ENCODE assay signal across 8 cellular contexts in the genomic region with DNA sequence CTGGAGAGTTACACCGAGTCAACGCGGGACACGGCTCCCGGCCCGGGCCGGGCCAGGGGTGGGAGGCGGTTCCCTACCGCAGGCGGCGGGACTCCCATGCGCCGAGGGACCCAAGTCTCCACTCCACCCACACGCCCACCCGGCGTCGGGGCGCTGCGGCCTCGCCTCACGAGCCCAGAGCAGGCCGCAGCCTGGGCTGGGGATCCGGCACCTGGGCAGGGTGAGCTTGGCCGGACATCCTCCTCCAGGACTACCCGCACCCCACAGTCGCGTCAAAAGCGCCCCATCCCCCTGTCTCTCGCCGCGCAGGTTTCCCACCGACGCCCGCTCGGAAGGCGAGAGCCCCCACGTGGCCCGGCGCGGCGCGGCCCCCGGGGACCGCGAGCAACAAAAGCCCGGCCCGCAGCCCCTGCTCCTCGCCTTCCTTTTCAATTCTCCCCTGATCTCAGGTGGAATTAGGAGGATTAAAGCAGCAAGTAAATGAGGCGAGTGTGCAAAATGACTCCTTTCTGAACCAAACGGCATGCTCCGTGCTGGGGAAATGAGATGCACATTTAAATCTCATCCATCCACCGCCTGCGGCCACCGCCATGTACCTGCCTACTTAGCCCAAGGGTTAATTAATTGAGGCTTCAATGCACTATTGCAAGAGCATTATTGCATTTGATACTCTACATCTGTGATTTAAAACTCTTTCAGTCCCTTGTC.
DNase-seq lines count a peak whose midpoint lies in the region; ATAC-seq and TF ChIP-seq lines count a peak whose summit lies in the region.

No MANE protein-coding gene starts in this region.

- peak overlapping the region; percentile 46 for H3K4me3 ChIP-seq in AG04449 (ENCODE audit: low read depth, low read length)

- H3K9me3 Mint-ChIP-seq in chondrocyte (ENCODE audit: low read depth) = peaks cover 4% of the 10 kb centered on the region

- no peaks in the 10 kb centered on the region for H3K36me3 Mint-ChIP-seq in chondrocyte (ENCODE audit: low read depth)

- DNase-seq in AG04449 (ENCODE audit: low read depth, low spot score) (no peak), NCI-H69 (lab: John Stamatoyannopoulos, UW) (peak; percentile 87), chondrocyte (ENCODE audit: low spot score) (no peak), midbrain (lab: John Stamatoyannopoulos, UW) (peak; percentile 25), T1000 (lab: John Stamatoyannopoulos, UW) (no peak)
- no peak for DNase-seq in effector CD8-positive, alpha-beta T cell (lab: John Stamatoyannopoulos, UW)

- H3K27ac Mint-ChIP-seq in chondrocyte (ENCODE audit: unreplicated experiment) = no peak overlapping the region

- H3K4me1 Mint-ChIP-seq in chondrocyte (ENCODE audit: low read depth) = peaks cover 10% of the 10 kb centered on the region

- H3K27me3 Mint-ChIP-seq in chondrocyte (ENCODE audit: low read depth) = peaks cover 33% of the 10 kb centered on the region

- peak overlapping the region; percentile 53 for H3K4me3 Mint-ChIP-seq in chondrocyte (ENCODE audit: unreplicated experiment)

- CTCF ChIA-PET in AG04449 (lab: Yijun Ruan, JAX) = interaction anchor here (0.8 to 1.2 kb wide), 2 partner anchors 8 to 11 kb away, joined by 3 to 4 read pairs; no protein-coding TSS in a partner anchor

- POLR2A ChIA-PET in AG04449 (lab: Yijun Ruan, JAX) = no interaction called here

- TF ChIP-seq CTCF in AG04449 (IDR thresholded peaks at IDR 0.05; ENCODE audit: insufficient read depth, low read length, missing control alignments) (peak; percentile 23), chondrocyte (IDR thresholded peaks at IDR 0.05) (peak; percentile 50)

- peak; percentile 79 for ATAC-seq in GM18868 (IDR thresholded peaks at IDR 0.05; ENCODE audit: unreplicated experiment)
- ATAC-seq in HG03442 (IDR thresholded peaks at IDR 0.05; ENCODE audit: unreplicated experiment) = no peak

Comparison
In these comparisons a context has a peak if more than half of its experiments do, and no peak if none do; other contexts are left out.
1. DNase-seq: peak in NCI-H69 (single experiment) and midbrain (single experiment); none in AG04449 (single experiment), chondrocyte (single experiment), T1000 (single experiment) and effector CD8-positive, alpha-beta T cell (single experiment).